In the genomic region with DNA sequence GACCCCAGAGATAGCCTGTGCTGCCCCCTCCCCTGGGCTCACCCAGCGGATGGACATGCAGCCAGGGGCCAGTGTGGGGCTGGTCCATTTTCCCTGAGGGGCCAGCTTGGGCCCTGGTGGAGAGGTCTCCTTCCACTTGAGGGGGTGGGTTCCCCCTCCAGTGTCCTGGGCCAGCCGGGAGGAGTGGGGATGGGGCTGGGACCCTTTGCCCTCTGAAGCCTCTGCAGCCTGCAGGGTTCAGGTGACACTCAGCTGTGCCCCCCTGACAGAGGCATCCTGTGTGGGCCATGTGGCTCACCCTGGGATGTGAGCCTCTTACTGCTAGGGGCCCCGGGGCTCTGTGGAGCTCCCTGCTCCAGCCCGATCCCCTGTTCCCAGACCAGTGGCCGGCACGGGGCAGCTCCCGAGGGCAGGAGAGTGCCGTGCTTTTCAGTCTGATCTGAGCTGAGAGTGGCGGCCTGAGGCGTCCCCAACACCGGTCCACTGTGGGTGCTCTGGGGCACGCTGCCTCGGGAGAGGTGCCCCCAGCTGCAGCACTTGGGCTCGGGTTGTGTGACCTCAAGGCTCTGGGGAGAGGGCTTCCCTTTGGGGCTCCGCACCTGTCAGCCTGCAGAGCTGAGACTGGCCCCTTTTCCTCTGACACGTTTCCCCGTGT, we compare ENCODE assay signal across 21 cellular contexts. TPM values are rescaled to one million over a fixed set of nuclear protein-coding genes. Genes with fewer than 3 reads are reported as not detected.
A peak's percentile ranks its signal among the peaks of the same experiment; 100 is the strongest.
DNase-seq lines count a peak whose midpoint lies in the region; ATAC-seq and TF ChIP-seq lines count a peak whose summit lies in the region.
"Had no signal": no experiment of that assay in that cellular context is flagged by ENCODE, and none has a peak within 500 bp of the region (broad histone marks: within the 10 kb centered on the region; RNA-seq: fewer than 3 reads in every experiment).

No MANE protein-coding gene starts in this region.

- H3K4me1 ChIP-seq in BLaER1 treated with 17β-estradiol and CSF1 and Interleukin-3, amounts not matched to agents 10 nM and 100 nM = peaks cover 0 to 25% (median 17%) of the 10 kb centered on the region in 10 experiments; a peak in 16 of 20 replicates
- H3K4me1 ChIP-seq in Karpas-422 (ENCODE audit: low read length) (peaks cover 52% of the 10 kb centered on the region), hepatocyte (ENCODE audit: insufficient read depth) (peaks cover 4% of the 10 kb centered on the region), HAP-1 (0 out of 2 replicates have a peak, but pooled peaks cover 2% of the 10 kb centered on the region)
- H3K4me1 ChIP-seq: foreskin keratinocyte had no signal

- 36% methylated on average over 17 of the region's 17 CpGs for WGBS in hepatocyte (ENCODE audit: low lambda C conversion rate, missing lambda C conversion rate)

- no peak for ATAC-seq in HG02852 (IDR thresholded peaks at IDR 0.05; ENCODE audit: unreplicated experiment)
- ATAC-seq in GM18870 (IDR thresholded peaks at IDR 0.05; ENCODE audit: unreplicated experiment) = no peak
- ATAC-seq: foreskin keratinocyte, sciatic nerve had no signal

- no peak for TF ChIP-seq CTCF in hepatocyte (IDR thresholded peaks at IDR 0.05; ENCODE audit: poor library complexity)

- peaks cover 0 to 76% (median 42%) of the 10 kb centered on the region in 11 experiments; a peak in 17 of 22 replicates for H4K20me1 ChIP-seq in BLaER1 treated with 17β-estradiol and CSF1 and Interleukin-3, amounts not matched to agents 10 nM and 100 nM
- peaks cover 32% of the 10 kb centered on the region for H4K20me1 ChIP-seq in Karpas-422 (ENCODE audit: insufficient read depth, low read depth, low read length)
- H4K20me1 ChIP-seq in hepatocyte (ENCODE audit: insufficient read depth, poor library complexity, severe bottlenecking) = no peaks in the 10 kb centered on the region

- peak overlapping the region in 8 of 11 experiments; percentile 23 to 71 (median 48); a peak in 12 of 22 replicates for H3K4me2 ChIP-seq in BLaER1 treated with 17β-estradiol and CSF1 and Interleukin-3, amounts not matched to agents 10 nM and 100 nM
- H3K4me2 ChIP-seq in Karpas-422 (ENCODE audit: low read depth, low read length, poor library complexity, severe bottlenecking) (peak overlapping the region; percentile 63), hepatocyte (peak overlapping the region; percentile 74)

- H3K9me3 ChIP-seq in BLaER1 treated with 17β-estradiol and CSF1 and Interleukin-3, amounts not matched to agents 10 nM and 100 nM (replicated peaks in 1 of 11) = no peaks in the 10 kb centered on the region
- H3K9me3 ChIP-seq in Karpas-422 (ENCODE audit: low read length) (no peaks in the 10 kb centered on the region), hepatocyte (ENCODE audit: low read depth) (no peaks in the 10 kb centered on the region), HAP-1 (no peaks in the 10 kb centered on the region)

- no peak overlapping the region for H3K27ac ChIP-seq in BLaER1 treated with 17β-estradiol and CSF1 and Interleukin-3, amounts not matched to agents 10 nM and 100 nM
- peak overlapping the region; percentile 52 for H3K27ac ChIP-seq in Karpas-422 (ENCODE audit: low read length)
- no peak overlapping the region for H3K27ac ChIP-seq in hepatocyte
- H3K27ac ChIP-seq: cardiac muscle cell, foreskin keratinocyte, ovary had no signal

- peak; percentile 82 for DNase-seq in Karpas-422
- no peak for DNase-seq in hepatocyte (ENCODE audit: low spot score)
- no peak for DNase-seq in HAP-1 (ENCODE audit: low spot score in 2 of 2)
- DNase-seq: activated CD8-positive, alpha-beta memory T cell treated with anti-CD3 and anti-CD28 coated beads, Interleukin-2, amount 50 U/mL, for 48 hours; activated effector memory CD4-positive, alpha-beta T cell treated with anti-CD3 and anti-CD28 coated beads, Interleukin-2, amount 50 U/mL, for 16 hours; amniotic stem cell; dermis blood vessel endothelial cell; foreskin keratinocyte; hypothalamus; NCI-H2081 treated with DMSO at 0.1 percent for 48 hours; ovary; SHP77 treated with DMSO at 0.1 percent for 48 hours had no signal

- H3K79me2 ChIP-seq in Karpas-422 (ENCODE audit: low read length) (no peaks in the 10 kb centered on the region), hepatocyte (no peaks in the 10 kb centered on the region)

- H3K9ac ChIP-seq in BLaER1 treated with 17β-estradiol and CSF1 and Interleukin-3, amounts not matched to agents 10 nM and 100 nM = 0 out of 22 replicates have a peak overlapping the region, but pooled peaks of 3 of the 11 experiments have one; percentile 12 to 44 (median 33)
- H3K9ac ChIP-seq in Karpas-422 (ENCODE audit: low read length) = peak overlapping the region; percentile 51

- H3K4me3 ChIP-seq in BLaER1 treated with 17β-estradiol and CSF1 and Interleukin-3, amounts not matched to agents 10 nM and 100 nM = no peak overlapping the region; a peak in 1 of 20 replicates
- peak overlapping the region; percentile 47; the same call in 1 of the 2 replicates for H3K4me3 ChIP-seq in Karpas-422 (ENCODE audit: low read length)
- H3K4me3 ChIP-seq in hepatocyte = no peak overlapping the region
- no peak overlapping the region for H3K4me3 ChIP-seq in HAP-1
- H3K4me3 ChIP-seq: cardiac muscle cell, ovary had no signal

- no peak overlapping the region for H2AFZ ChIP-seq in Karpas-422 (ENCODE audit: low read length)
- no peak overlapping the region for H2AFZ ChIP-seq in hepatocyte

- H3K9me2 ChIP-seq in Karpas-422 (replicated peaks; ENCODE audit: insufficient read depth, low read length) = no peaks in the 10 kb centered on the region
- no peaks in the 10 kb centered on the region for H3K9me2 ChIP-seq in hepatocyte (replicated peaks; ENCODE audit: insufficient read depth)

- in situ Hi-C loops in HAP-1 (cut with MboI; ENCODE audit: low sequenced_read_pairs) = no loop called here

- H3K36me3 ChIP-seq in BLaER1 treated with 17β-estradiol and CSF1 and Interleukin-3, amounts not matched to agents 10 nM and 100 nM = peaks cover 0 to 22% (median 10%) of the 10 kb centered on the region in 11 experiments; a peak in 13 of 22 replicates
- H3K36me3 ChIP-seq in Karpas-422 (ENCODE audit: insufficient read depth, low read length) (peaks cover 8% of the 10 kb centered on the region; the same call in 1 of the 2 replicates), hepatocyte (replicated peaks; ENCODE audit: insufficient read depth, low read depth) (no peaks in the 10 kb centered on the region), HAP-1 (replicated peaks) (peaks cover 14% of the 10 kb centered on the region)
- H3K36me3 ChIP-seq: cardiac muscle cell, ovary had no signal

- peaks cover 73 to 83% (median 78%) of the 10 kb centered on the region in 11 experiments for H3K27me3 ChIP-seq in BLaER1 treated with 17β-estradiol and CSF1 and Interleukin-3, amounts not matched to agents 10 nM and 100 nM
- H3K27me3 ChIP-seq in Karpas-422 (ENCODE audit: low read length) (no peaks in the 10 kb centered on the region), hepatocyte (peaks cover 50% of the 10 kb centered on the region), HAP-1 (ENCODE audit: low read depth) (peaks cover 30% of the 10 kb centered on the region)

RNA-seq across cellular contexts. Expression of gene GNG13, which starts 0.4 kb away (rescaled TPM):
- total RNA-seq in Karpas-422 (2014; rRNA removed; shearing (Covaris generic); ENCODE audit: low replicate concordance) = not detected in 2 replicates
- not detected in 2 replicates for total RNA-seq in hepatocyte
- polyA plus RNA-seq in hepatocyte = not detected in 2 replicates
- total RNA-seq: cardiac muscle cell; dermis blood vessel endothelial cell; foreskin keratinocyte; lung microvascular endothelial cell; myocyte; ovary; sciatic nerve; T-helper 1 cell treated with Interleukin-12 subunit alpha and Interleukin-12 subunit beta and Interleukin-4 antibody, amounts not matched to agents 30 ng/mL and 1 ng/mL, for 36 hours had no signal
- polyA plus RNA-seq: foreskin keratinocyte, keratinocyte, ovary had no signal

RNA-seq across cellular contexts. Expression of gene CHTF18, which starts 12.5 kb away (rescaled TPM):
- total RNA-seq in Karpas-422 (2014; rRNA removed; shearing (Covaris generic); ENCODE audit: low replicate concordance) = 7.9 and 35.2 TPM in 2 replicates
- total RNA-seq in hepatocyte = 5.1 and 9.7 TPM in 2 replicates
- polyA plus RNA-seq in hepatocyte = 18.1 and 21.6 TPM in 2 replicates

RNA-seq across cellular contexts. Expression of gene RPUSD1, which starts 12.8 kb away (rescaled TPM):
- total RNA-seq in Karpas-422 (2014; rRNA removed; shearing (Covaris generic); ENCODE audit: low replicate concordance) = 26.6 and 61.1 TPM in 2 replicates
- total RNA-seq in hepatocyte = 25.2 and 27.6 TPM in 2 replicates
- 34.5 and 37.8 TPM in 2 replicates for polyA plus RNA-seq in hepatocyte

RNA-seq across cellular contexts. Expression of gene MSLN, which starts 40.4 kb away (rescaled TPM):
- 0.47 TPM in 1 of 2 replicates, not detected in the other for total RNA-seq in Karpas-422 (2014; rRNA removed; shearing (Covaris generic); ENCODE audit: low replicate concordance)
- total RNA-seq in hepatocyte = 2.4 and 2.5 TPM in 2 replicates
- 5.6 and 8.0 TPM in 2 replicates for polyA plus RNA-seq in hepatocyte
- total RNA-seq: dermis blood vessel endothelial cell; myocyte; T-helper 1 cell treated with Interleukin-12 subunit alpha and Interleukin-12 subunit beta and Interleukin-4 antibody, amounts not matched to agents 30 ng/mL and 1 ng/mL, for 36 hours had no signal
- polyA plus RNA-seq: cardiac muscle cell had no signal
